In the genomic region with DNA sequence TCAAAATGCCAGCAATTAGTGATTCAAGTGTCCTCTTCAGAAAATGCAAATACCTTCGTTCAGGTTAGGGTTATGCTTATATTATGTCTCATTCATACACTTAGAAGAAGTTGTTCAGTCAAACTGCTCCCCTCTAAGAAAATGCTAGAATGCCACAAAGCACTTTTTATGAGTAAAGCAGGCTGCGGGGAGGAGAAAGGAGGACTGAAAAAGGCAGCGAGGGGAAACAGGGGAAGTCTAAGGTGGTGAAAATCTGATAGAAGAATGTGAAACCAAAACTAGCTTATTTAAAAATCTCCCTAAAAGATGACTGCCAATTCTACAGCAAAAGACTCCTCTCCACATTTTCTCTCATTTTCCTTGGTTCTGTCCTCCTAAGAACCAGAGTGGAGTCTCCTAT, we compare ENCODE assay signal across 10 cellular contexts.
A peak's percentile ranks its signal among the peaks of the same experiment; 100 is the strongest.
DNase-seq lines count a peak whose midpoint lies in the region; ATAC-seq, FAIRE-seq and TF ChIP-seq lines count a peak whose summit lies in the region.
"Had no signal": no experiment of that assay in that cellular context is flagged by ENCODE, and none has a peak within 500 bp of the region (broad histone marks: within the 10 kb centered on the region; RNA-seq: fewer than 3 reads in every experiment).

No MANE protein-coding gene starts in this region.

- peak; percentile 55 for DNase-seq in GM12878 (ENCODE audit: low read depth, low spot score)
- no peak for DNase-seq in MG63
- DNase-seq in activated T-helper 2 cell treated with anti-CD3 and anti-CD28 coated beads, Interferon-gamma antibody, Interleukin-2, Interleukin-4, amounts not matched to agents 10 μg/mL and 5 μg/mL and 100 μg/mL, durations not matched to agents 14 hours and 24 hours and 36 hours (ENCODE audit: low spot score) = no peak
- DNase-seq in activated T-cell treated with anti-CD3 and anti-CD28 coated beads, Interleukin-2, amount 50 U/mL, for 24 hours = no peak
- DNase-seq in uterus = no peak
- DNase-seq: activated T-cell treated with anti-CD3 and anti-CD28 coated beads, Interleukin-2, amount 50 U/mL, for 48 hours; esophagus squamous epithelium had no signal

- intact Hi-C loops in GM12878 (cut with micrococcal nuclease; ENCODE audit: unreplicated experiment) = loop anchor here (10.0 kb wide), 1 partner anchor 477 kb away; no protein-coding TSS in a partner anchor
- intact Hi-C loops in activated T-helper 2 cell treated with anti-CD3 and anti-CD28 coated beads, Interferon-gamma antibody, Interleukin-2, Interleukin-4, amounts not matched to agents 10 μg/mL and 5 μg/mL and 100 μg/mL, durations not matched to agents 14 hours and 24 hours and 36 hours (cut with micrococcal nuclease) = no loop called here
- intact Hi-C loops in uterus (cut with DNase I; ENCODE audit: low total_unique reads) = no loop called here

- H3K9me3 ChIP-seq in GM12878 (replicated peaks; ENCODE audit: control insufficient read depth, insufficient read depth, low read length) (peaks cover 6% of the 10 kb centered on the region), MG63 (no peaks in the 10 kb centered on the region), uterus (no peaks in the 10 kb centered on the region)

- H3K36me3 Mint-ChIP-seq in activated T-helper 2 cell treated with anti-CD3 and anti-CD28 coated beads, Interferon-gamma antibody, Interleukin-2, Interleukin-4, amounts not matched to agents 10 μg/mL and 5 μg/mL and 100 μg/mL, durations not matched to agents 14 hours and 24 hours and 36 hours (ENCODE audit: low read depth) = no peaks in the 10 kb centered on the region
- no peaks in the 10 kb centered on the region for H3K36me3 Mint-ChIP-seq in activated T-cell treated with anti-CD3 and anti-CD28 coated beads, Interleukin-2, amount 50 U/mL, for 24 hours (ENCODE audit: low read depth)

- no peaks in the 10 kb centered on the region for H4K20me1 ChIP-seq in GM12878 (ENCODE audit: control insufficient read depth, insufficient read depth)

- peak; percentile 81 for FAIRE-seq in GM12878 (lab: Jason Lieb, UNC)

- RAD21 ChIA-PET in GM12878 (lab: Charles Lee; ENCODE audit: unreplicated experiment) = interaction anchor here (2.3 kb wide), 1 partner anchor 11 kb away, joined by 17 read pairs; no protein-coding TSS in a partner anchor

- H3K4me1 Mint-ChIP-seq in activated T-helper 2 cell treated with anti-CD3 and anti-CD28 coated beads, Interferon-gamma antibody, Interleukin-2, Interleukin-4, amounts not matched to agents 10 μg/mL and 5 μg/mL and 100 μg/mL, durations not matched to agents 14 hours and 24 hours and 36 hours (ENCODE audit: low read depth) = no peaks in the 10 kb centered on the region
- no peaks in the 10 kb centered on the region for H3K4me1 Mint-ChIP-seq in activated T-cell treated with anti-CD3 and anti-CD28 coated beads, Interleukin-2, amount 50 U/mL, for 24 hours (ENCODE audit: low read depth)

- H3K4me3 ChIP-seq in GM12878 (0 out of 2 replicates have a peak overlapping the region, but pooled peaks have one; percentile 21), MG63 (no peak overlapping the region), uterus (no peak overlapping the region)
- H3K4me3 ChIP-seq: esophagus squamous epithelium had no signal

- CTCF ChIA-PET in GM12878 (lab: Yijun Ruan, JAX) = interaction anchor here (0.6 kb wide), 1 partner anchor 58 kb away, joined by 3 read pairs; no protein-coding TSS in a partner anchor

- H3K4me1 ChIP-seq in GM12878 (ENCODE audit: control insufficient read depth, insufficient read depth, low read length) = peaks cover 8% of the 10 kb centered on the region
- H3K4me1 ChIP-seq in uterus = no peaks in the 10 kb centered on the region
- H3K4me1 ChIP-seq: esophagus squamous epithelium had no signal

- TF ChIP-seq RAD21 in GM12878 (IDR thresholded peaks at IDR 0.05; ENCODE audit: insufficient read depth, low read depth, low read length) = no peak

- no peak for TF ChIP-seq CTCF in GM12878 (IDR thresholded peaks at IDR 0.05 in 2 of 3, conservative IDR thresholded peaks at IDR 0.05 in 1 of 3; ENCODE audit: control insufficient read depth in 2 of 3, extremely low read depth in 1 of 3, insufficient read depth in 1 of 3, low read depth in 3 of 3, low read length in 3 of 3)
- no peak for TF ChIP-seq CTCF in uterus (IDR thresholded peaks at IDR 0.05)

- H3K27me3 ChIP-seq in GM12878 (replicated peaks in 1 of 2; ENCODE audit: control insufficient read depth in 2 of 2, insufficient read depth in 2 of 2, low read length in 1 of 2) (no peaks in the 10 kb centered on the region), MG63 (no peaks in the 10 kb centered on the region), uterus (no peaks in the 10 kb centered on the region)
- H3K27me3 ChIP-seq: esophagus squamous epithelium had no signal

- no peak overlapping the region for H2AFZ ChIP-seq in GM12878 (ENCODE audit: control insufficient read depth, low read depth, low read length)

- H3K4me2 ChIP-seq in GM12878 (ENCODE audit: control insufficient read depth, insufficient read depth) = peak overlapping the region; percentile 69

- in situ Hi-C loops in GM12878 (cut with MboI) = no loop called here

- H3K36me3 ChIP-seq in GM12878 (ENCODE audit: control insufficient read depth in 2 of 2, insufficient read depth in 2 of 2, low read length in 1 of 2) (no peaks in the 10 kb centered on the region), MG63 (no peaks in the 10 kb centered on the region), uterus (no peaks in the 10 kb centered on the region)
- H3K36me3 ChIP-seq: esophagus squamous epithelium had no signal

- TF ChIP-seq POLR2A in GM12878 (IDR thresholded peaks at IDR 0.05; ENCODE audit: low read depth, low read length) (no peak), uterus (IDR thresholded peaks at IDR 0.05) (no peak)

- POLR2A ChIA-PET in GM12878 (lab: Charles Lee) = no interaction called here

- H3K9me3 Mint-ChIP-seq in activated T-helper 2 cell treated with anti-CD3 and anti-CD28 coated beads, Interferon-gamma antibody, Interleukin-2, Interleukin-4, amounts not matched to agents 10 μg/mL and 5 μg/mL and 100 μg/mL, durations not matched to agents 14 hours and 24 hours and 36 hours = peaks cover 51% of the 10 kb centered on the region
- peaks cover 34% of the 10 kb centered on the region for H3K9me3 Mint-ChIP-seq in activated T-cell treated with anti-CD3 and anti-CD28 coated beads, Interleukin-2, amount 50 U/mL, for 24 hours

- ATAC-seq in GM18873 (IDR thresholded peaks at IDR 0.05; ENCODE audit: low FRiP score, unreplicated experiment) (peak; percentile 62), GM21529 (IDR thresholded peaks at IDR 0.05; ENCODE audit: unreplicated experiment) (peak; percentile 83), HG03103 (IDR thresholded peaks at IDR 0.05; ENCODE audit: low read depth, unreplicated experiment) (peak; percentile 76), GM12878 (peak; percentile 93)

- H3K27me3 Mint-ChIP-seq in activated T-helper 2 cell treated with anti-CD3 and anti-CD28 coated beads, Interferon-gamma antibody, Interleukin-2, Interleukin-4, amounts not matched to agents 10 μg/mL and 5 μg/mL and 100 μg/mL, durations not matched to agents 14 hours and 24 hours and 36 hours (ENCODE audit: low read depth) = no peaks in the 10 kb centered on the region
- H3K27me3 Mint-ChIP-seq in activated T-cell treated with anti-CD3 and anti-CD28 coated beads, Interleukin-2, amount 50 U/mL, for 24 hours = no peaks in the 10 kb centered on the region

- 0% methylated on average over 3 of the region's 3 CpGs for WGBS in GM12878 (ENCODE audit: insufficient coverage, insufficient replicate concordance, low lambda C conversion rate, missing lambda C conversion rate)

- no peak overlapping the region for H3K4me3 Mint-ChIP-seq in activated T-helper 2 cell treated with anti-CD3 and anti-CD28 coated beads, Interferon-gamma antibody, Interleukin-2, Interleukin-4, amounts not matched to agents 10 μg/mL and 5 μg/mL and 100 μg/mL, durations not matched to agents 14 hours and 24 hours and 36 hours (ENCODE audit: low read depth)
- no peak overlapping the region for H3K4me3 Mint-ChIP-seq in activated T-cell treated with anti-CD3 and anti-CD28 coated beads, Interleukin-2, amount 50 U/mL, for 24 hours

- TF ChIP-seq EP300 in GM12878 (IDR thresholded peaks at IDR 0.05; ENCODE audit: borderline replicate concordance in 1 of 2, control insufficient read depth in 1 of 2, low read depth in 2 of 2, low read length in 2 of 2) = no peak

- H3K79me2 ChIP-seq in GM12878 (ENCODE audit: control insufficient read depth, insufficient read depth, low read length) = no peaks in the 10 kb centered on the region

- no peak overlapping the region for H3K27ac Mint-ChIP-seq in activated T-helper 2 cell treated with anti-CD3 and anti-CD28 coated beads, Interferon-gamma antibody, Interleukin-2, Interleukin-4, amounts not matched to agents 10 μg/mL and 5 μg/mL and 100 μg/mL, durations not matched to agents 14 hours and 24 hours and 36 hours
- H3K27ac Mint-ChIP-seq in activated T-cell treated with anti-CD3 and anti-CD28 coated beads, Interleukin-2, amount 50 U/mL, for 24 hours = no peak overlapping the region

- H3K27ac ChIP-seq in GM12878 (ENCODE audit: control insufficient read depth, insufficient read depth) (peak overlapping the region; percentile 78), uterus (no peak overlapping the region)
- H3K27ac ChIP-seq: esophagus squamous epithelium had no signal

- SMC1A ChIA-PET in GM12878 (lab: Charles Lee; ENCODE audit: uncharacterized antibody, unreplicated experiment) = interaction anchor here (1.0 to 3.8 kb wide), 2 partner anchors 11 to 60 kb away, joined by 3 to 27 read pairs; no protein-coding TSS in a partner anchor

- no TSS peak for BruUV-seq in GM12878 (replicated peaks; lab: Mats Ljungman, UMichigan)

- H3K9ac ChIP-seq in GM12878 (ENCODE audit: control insufficient read depth, insufficient read depth, low read length) = no peak overlapping the region

TF ChIP-seq in GM12878, 131 proteins besides CTCF, POLR2A, EP300 and RAD21 (continues in another document):
- TF ChIP-seq CREB1 (IDR thresholded peaks at IDR 0.05; ENCODE audit: low read depth) (no peak), NR2F1 (conservative IDR thresholded peaks at IDR 0.05) (no peak), RUNX3 (IDR thresholded peaks at IDR 0.05; ENCODE audit: low read length) (peak; percentile 73), TCF3 (IDR thresholded peaks at IDR 0.05; ENCODE audit: borderline replicate concordance, insufficient read depth, low read depth, low read length) (no peak), SMARCA5 (IDR thresholded peaks at IDR 0.05) (no peak)
- TF ChIP-seq, protein P1, sequence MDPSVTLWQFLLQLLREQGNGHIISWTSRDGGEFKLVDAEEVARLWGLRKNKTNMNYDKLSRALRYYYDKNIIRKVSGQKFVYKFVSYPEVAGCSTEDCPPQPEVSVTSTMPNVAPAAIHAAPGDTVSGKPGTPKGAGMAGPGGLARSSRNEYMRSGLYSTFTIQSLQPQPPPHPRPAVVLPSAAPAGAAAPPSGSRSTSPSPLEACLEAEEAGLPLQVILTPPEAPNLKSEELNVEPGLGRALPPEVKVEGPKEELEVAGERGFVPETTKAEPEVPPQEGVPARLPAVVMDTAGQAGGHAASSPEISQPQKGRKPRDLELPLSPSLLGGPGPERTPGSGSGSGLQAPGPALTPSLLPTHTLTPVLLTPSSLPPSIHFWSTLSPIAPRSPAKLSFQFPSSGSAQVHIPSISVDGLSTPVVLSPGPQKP (IDR thresholded peaks at IDR 0.05; ENCODE audit: low read depth, low read length) = no peak
